ENCODE assay signal across 20 cellular contexts in genomic region chr2:123777116-123777515, GRCh38.
DNase-seq lines count a peak whose midpoint lies in the region; ATAC-seq, FAIRE-seq and TF ChIP-seq lines count a peak whose summit lies in the region.
"Had no signal": no experiment of that assay in that cellular context is flagged by ENCODE, and none has a peak within 500 bp of the region (broad histone marks: within the 10 kb centered on the region; RNA-seq: fewer than 3 reads in every experiment).

No MANE protein-coding gene starts in this region.

- H3K4me3 ChIP-seq in HepG2 (replicated peaks in 1 of 3; ENCODE audit: insufficient read depth in 1 of 3, low read depth in 2 of 3, low read length in 3 of 3) (no peak overlapping the region), right lobe of liver (no peak overlapping the region), K562 (no peak overlapping the region), small intestine (ENCODE audit: low read depth in 1 of 2, low read length in 2 of 2) (no peak overlapping the region), right cardiac atrium (ENCODE audit: low read length) (no peak overlapping the region)
- H3K4me3 ChIP-seq: BLaER1 treated with 17β-estradiol and CSF1 and Interleukin-3, amounts not matched to agents 10 nM and 100 nM had no signal

- H3K79me2 ChIP-seq in HepG2 (ENCODE audit: insufficient read depth, low read length) (no peaks in the 10 kb centered on the region), K562 (ENCODE audit: control insufficient read depth, insufficient read depth, low read length) (no peaks in the 10 kb centered on the region)

- CTCF ChIA-PET in HepG2 (lab: Yijun Ruan, JAX; ENCODE audit: low intra/inter-chr PET ratio, low total read pairs) (no interaction called here), K562 (lab: Yijun Ruan, JAX; ENCODE audit: low intra/inter-chr PET ratio) (no interaction called here)

- FAIRE-seq in HepG2 (lab: Jason Lieb, UNC) (no peak), K562 (lab: Jason Lieb, UNC) (no peak), small intestine (lab: Jason Lieb, UNC) (peak; percentile 10)
- FAIRE-seq: D721Med, GM12892, GM18507 had no signal

- H4K20me1 ChIP-seq in HepG2 (ENCODE audit: insufficient read depth, low read length) = no peaks in the 10 kb centered on the region
- H4K20me1 ChIP-seq in K562 (replicated peaks; ENCODE audit: control insufficient read depth, insufficient read depth, low read length) = no peaks in the 10 kb centered on the region
- H4K20me1 ChIP-seq: BLaER1 treated with 17β-estradiol and CSF1 and Interleukin-3, amounts not matched to agents 10 nM and 100 nM had no signal

- TF ChIP-seq POLR2A in HepG2 (IDR thresholded peaks at IDR 0.05; ENCODE audit: insufficient read depth in 1 of 2, low read depth in 2 of 2, low read length in 2 of 2) (no peak), right lobe of liver (IDR thresholded peaks at IDR 0.05) (no peak), K562 (conservative IDR thresholded peaks at IDR 0.05) (no peak)

- in situ Hi-C loops in HepG2 (cut with HindIII; ENCODE audit: extremely low pct_ligation_motif_present, low pct_unique_long_range_greater_than_20kb) (no loop called here), K562 (cut with MboI) (no loop called here)

- ATAC-seq in HepG2 (no peak), right lobe of liver (no peak), K562 (no peak), right cardiac atrium (no peak)
- ATAC-seq: CD8-positive, alpha-beta T cell had no signal

- H3K4me2 ChIP-seq in HepG2 (ENCODE audit: low read depth, low read length) = no peak overlapping the region
- H3K4me2 ChIP-seq in K562 (ENCODE audit: insufficient read depth, low read length) = no peak overlapping the region
- H3K4me2 ChIP-seq: BLaER1 treated with 17β-estradiol and CSF1 and Interleukin-3, amounts not matched to agents 10 nM and 100 nM had no signal

- H3K27ac ChIP-seq in HepG2 (ENCODE audit: extremely low read length, insufficient read depth, low read length) = no peak overlapping the region
- H3K27ac ChIP-seq in right lobe of liver = no peak overlapping the region
- no peak overlapping the region for H3K27ac ChIP-seq in K562 (ENCODE audit: extremely low read depth, low read depth, low read length)
- H3K27ac ChIP-seq in small intestine (ENCODE audit: low read depth in 1 of 2, low read length in 1 of 2) = no peak overlapping the region
- no peak overlapping the region for H3K27ac ChIP-seq in right cardiac atrium (ENCODE audit: low read length)
- H3K27ac ChIP-seq: 22Rv1; BLaER1 treated with 17β-estradiol and CSF1 and Interleukin-3, amounts not matched to agents 10 nM and 100 nM; C4-2B had no signal

- H3K9me3 ChIP-seq in HepG2 (ENCODE audit: low read length) (peaks cover 87% of the 10 kb centered on the region), right lobe of liver (no peaks in the 10 kb centered on the region), K562 (replicated peaks; ENCODE audit: control insufficient read depth, insufficient read depth, low read depth, low read length) (no peaks in the 10 kb centered on the region), small intestine (ENCODE audit: control insufficient read depth, low read depth) (peaks cover 4% of the 10 kb centered on the region), right cardiac atrium (ENCODE audit: control insufficient read depth, low read length) (no peaks in the 10 kb centered on the region)
- H3K9me3 ChIP-seq: BLaER1 treated with 17β-estradiol and CSF1 and Interleukin-3, amounts not matched to agents 10 nM and 100 nM; Caco-2 had no signal

- no peak for DNase-seq in HepG2 (ENCODE audit: low spot score)
- no peak for DNase-seq in right lobe of liver
- DNase-seq in K562 (ENCODE audit: extremely low read depth in 1 of 4, low spot score in 3 of 4) = no peak
- no peak for DNase-seq in small intestine
- DNase-seq in T-helper 9 cell = no peak
- no peak for DNase-seq in right cardiac atrium
- DNase-seq: ACHN; AML-193; Caco-2; Calu3; CD4-positive, alpha-beta T cell; CD8-positive, alpha-beta T cell; DMS79 treated with DMSO at 0.1 percent for 48 hours; GF-D8 had no signal

- H3K36me3 ChIP-seq in HepG2 (replicated peaks in 1 of 2; ENCODE audit: control insufficient read depth in 1 of 2, insufficient read depth in 2 of 2, low read length in 2 of 2) (no peaks in the 10 kb centered on the region), right lobe of liver (no peaks in the 10 kb centered on the region), K562 (ENCODE audit: control insufficient read depth, insufficient read depth, low read length) (no peaks in the 10 kb centered on the region), small intestine (ENCODE audit: control insufficient read depth in 2 of 2, insufficient read depth in 2 of 2, low read length in 2 of 2) (no peaks in the 10 kb centered on the region)
- H3K36me3 ChIP-seq: BLaER1 treated with 17β-estradiol and CSF1 and Interleukin-3, amounts not matched to agents 10 nM and 100 nM had no signal

- H3K4me1 ChIP-seq in HepG2 (ENCODE audit: insufficient read depth, low read length) = no peaks in the 10 kb centered on the region
- H3K4me1 ChIP-seq in right lobe of liver = no peaks in the 10 kb centered on the region
- no peaks in the 10 kb centered on the region for H3K4me1 ChIP-seq in K562 (replicated peaks in 1 of 2; ENCODE audit: control insufficient read depth in 2 of 2, insufficient read depth in 2 of 2, low read length in 2 of 2)
- no peaks in the 10 kb centered on the region for H3K4me1 ChIP-seq in small intestine (ENCODE audit: control insufficient read depth in 2 of 2, insufficient read depth in 1 of 2, low read depth in 1 of 2, low read length in 1 of 2)
- H3K4me1 ChIP-seq in right cardiac atrium (ENCODE audit: control insufficient read depth, insufficient read depth, low read length) = no peaks in the 10 kb centered on the region
- H3K4me1 ChIP-seq: Caco-2 had no signal

- no peaks in the 10 kb centered on the region for H3K9me1 ChIP-seq in K562 (ENCODE audit: control insufficient read depth, insufficient read depth, low read length)

- BruUV-seq in HepG2 (replicated peaks; lab: Mats Ljungman, UMichigan) (no TSS peak), K562 (replicated peaks; lab: Mats Ljungman, UMichigan) (no TSS peak)

- no peak overlapping the region for H2AFZ ChIP-seq in HepG2 (ENCODE audit: low read length)
- H2AFZ ChIP-seq in K562 (ENCODE audit: low read depth, low read length) = no peak overlapping the region

- TF ChIP-seq RAD21 in HepG2 (CRISPR knock-in tag; IDR thresholded peaks at IDR 0.05) = no peak
- TF ChIP-seq RAD21 in K562 (CRISPR knock-in tag; conservative IDR thresholded peaks at IDR 0.05 in 1 of 2, IDR thresholded peaks at IDR 0.05 in 1 of 2) = no peak

- intact Hi-C loops in HepG2 (cut with micrococcal nuclease; ENCODE audit: unreplicated experiment) (no loop called here), right lobe of liver (cut with DNase I) (no loop called here), K562 (cut with micrococcal nuclease) (no loop called here), right cardiac atrium (cut with DNase I) (no loop called here)

- TF ChIP-seq CTCF in HepG2 (CRISPR knock-in tag; IDR thresholded peaks at IDR 0.05) (no peak), right lobe of liver (IDR thresholded peaks at IDR 0.05) (no peak), K562 (IDR thresholded peaks at IDR 0.05 in 2 of 3, conservative IDR thresholded peaks at IDR 0.05 in 1 of 3; ENCODE audit: insufficient read depth in 2 of 3, low read depth in 1 of 3, low read length in 3 of 3) (no peak)

- no peak overlapping the region for H3K9ac ChIP-seq in HepG2 (ENCODE audit: insufficient read depth, low read depth, low read length)
- no peak overlapping the region for H3K9ac ChIP-seq in K562 (ENCODE audit: insufficient read depth in 1 of 2, low read depth in 2 of 2, low read length in 2 of 2)
- H3K9ac ChIP-seq: BLaER1 treated with 17β-estradiol and CSF1 and Interleukin-3, amounts not matched to agents 10 nM and 100 nM had no signal

- TF ChIP-seq EP300 in HepG2 (IDR thresholded peaks at IDR 0.05; ENCODE audit: low read depth in 2 of 2, low read length in 2 of 2) = no peak
- no peak for TF ChIP-seq EP300 in HepG2 (CRISPR knock-in tag; IDR thresholded peaks at IDR 0.05; ENCODE audit: borderline replicate concordance)
- no peak for TF ChIP-seq EP300 in K562 (IDR thresholded peaks at IDR 0.05; ENCODE audit: low read length)

- no peaks in the 10 kb centered on the region for H3K27me3 ChIP-seq in HepG2 (ENCODE audit: control insufficient read depth in 1 of 2, insufficient read depth in 2 of 2, low read length in 2 of 2)
- H3K27me3 ChIP-seq in right lobe of liver = no peaks in the 10 kb centered on the region
- H3K27me3 ChIP-seq in K562 (ENCODE audit: control insufficient read depth in 2 of 2, insufficient read depth in 2 of 2, low read length in 2 of 2) = no peaks in the 10 kb centered on the region
- H3K27me3 ChIP-seq in small intestine (ENCODE audit: control insufficient read depth in 2 of 2, insufficient read depth in 2 of 2, low read length in 2 of 2) = no peaks in the 10 kb centered on the region
- H3K27me3 ChIP-seq in right cardiac atrium (ENCODE audit: control insufficient read depth, insufficient read depth) = no peaks in the 10 kb centered on the region
- H3K27me3 ChIP-seq: BLaER1 treated with 17β-estradiol and CSF1 and Interleukin-3, amounts not matched to agents 10 nM and 100 nM had no signal

- 0% methylated on average over 1 of the region's 1 CpG for WGBS in HepG2 (ENCODE audit: low lambda C conversion rate)
- WGBS in right lobe of liver (ENCODE audit: insufficient coverage, low coverage, low lambda C conversion rate, missing lambda C conversion rate) = 20% methylated on average over 1 of the region's 1 CpG
- WGBS in K562 (ENCODE audit: insufficient coverage, low coverage, missing lambda C conversion rate) = 0% methylated on average over 1 of the region's 1 CpG
- 58 to 75% (median 66%) methylated on average over 1 of the region's 1 CpG for WGBS in small intestine, 3 donors
- WGBS in right cardiac atrium = 49% methylated on average over 1 of the region's 1 CpG

- POLR2A ChIA-PET in HepG2 (lab: Yijun Ruan, JAX) (no interaction called here), K562 (lab: Yijun Ruan, JAX) (no interaction called here)

TF ChIP-seq in HepG2, 621 proteins besides CTCF, POLR2A, EP300 and RAD21 (continues in another document):
- TF ChIP-seq EZH2 (conservative IDR thresholded peaks at IDR 0.05; ENCODE audit: low read depth, low read length) = no peak
- no peak for TF ChIP-seq SRSF1 (optimal IDR thresholded peaks at IDR 0.05; ENCODE audit: low read depth, low read length)
- no peak for TF ChIP-seq PPARG (CRISPR knock-in tag; conservative IDR thresholded peaks at IDR 0.05)

Comparison
In these comparisons a context has a peak if more than half of its experiments do, and no peak if none do; other contexts are left out.
1. Of the 241 proteins assayed by ChIP-seq in both HepG2 and K562: peak only in HepG2: RAD51; only in K562: TFE3; in both: none; in neither: 238; mixed calls (peak in some experiments, not most) for 1.